Comparison of ENCODE assay signal across 20 cellular contexts in the genomic region with DNA sequence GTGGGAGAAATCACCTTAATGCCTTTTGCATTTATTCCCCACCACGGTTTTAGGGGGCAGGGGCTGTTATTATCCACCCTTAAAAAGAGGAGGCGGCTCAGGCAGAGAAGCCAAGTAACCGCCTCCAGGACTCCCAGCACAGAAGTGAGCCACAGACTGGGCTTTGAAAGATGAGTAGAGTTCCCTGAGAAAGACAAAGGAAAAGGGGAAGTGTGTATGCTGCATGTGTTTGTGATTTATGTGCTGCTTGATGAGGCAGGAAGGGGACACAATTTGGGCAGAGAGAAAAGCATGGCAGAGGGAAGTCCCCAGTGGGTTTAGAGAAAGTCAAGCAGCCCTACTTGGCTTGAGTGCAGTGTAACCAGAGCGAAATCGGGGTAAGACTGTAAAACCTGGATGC.
DNase-seq lines count a peak whose midpoint lies in the region; ATAC-seq and TF ChIP-seq lines count a peak whose summit lies in the region.
"Had no signal": no experiment of that assay in that cellular context is flagged by ENCODE, and none has a peak within 500 bp of the region (broad histone marks: within the 10 kb centered on the region; RNA-seq: fewer than 3 reads in every experiment).

No MANE protein-coding gene starts in this region.

- H3K36me3 Mint-ChIP-seq in T-helper 17 cell (ENCODE audit: low read depth): peaks cover 12% of the 10 kb centered on the region

- H3K4me3 ChIP-seq in lower leg skin (ENCODE audit: low read depth, poor library complexity, severe bottlenecking): no peak overlapping the region
- H3K4me3 ChIP-seq: lower lobe of right lung, SJSA1, skin epidermis had no signal

- H3K27ac Mint-ChIP-seq in T-helper 17 cell: peak overlapping the region; percentile 77
- H3K27ac Mint-ChIP-seq: activated T-helper 2 cell treated with anti-CD3 and anti-CD28 coated beads, Interferon-gamma antibody, Interleukin-2, Interleukin-4, amounts not matched to agents 10 μg/mL and 5 μg/mL and 100 μg/mL, durations not matched to agents 14 hours and 24 hours and 36 hours; HFFc6 had no signal

- ATAC-seq in T-helper 17 cell (no peak), GM21786 (IDR thresholded peaks at IDR 0.05; ENCODE audit: unreplicated experiment) (no peak), GM19023 (IDR thresholded peaks at IDR 0.05; ENCODE audit: unreplicated experiment) (no peak), GM19397 (IDR thresholded peaks at IDR 0.05; ENCODE audit: unreplicated experiment) (no peak)
- ATAC-seq: lower lobe of right lung, PC-3 had no signal

- no peak for TF ChIP-seq POLR2A in lower leg skin (IDR thresholded peaks at IDR 0.05)

- WGBS in lower leg skin, 2 donors: 56 to 60% methylated on average over 5 of the region's 5 CpGs

- intact Hi-C loops in lower leg skin (cut with DNase I; ENCODE audit: low total_unique reads): no loop called here

- no peaks in the 10 kb centered on the region for H3K27me3 Mint-ChIP-seq in T-helper 17 cell

- no peaks in the 10 kb centered on the region for H3K9me3 ChIP-seq in T-helper 17 cell (ENCODE audit: control insufficient read depth, low read length, poor library complexity, severe bottlenecking)
- H3K9me3 ChIP-seq: lower lobe of right lung, SJSA1 had no signal

- no peak overlapping the region for H3K4me3 Mint-ChIP-seq in T-helper 17 cell
- H3K4me3 Mint-ChIP-seq: HFFc6 had no signal

- H3K4me1 Mint-ChIP-seq in T-helper 17 cell: peaks cover 16% of the 10 kb centered on the region

- DNase-seq in EH (ENCODE audit: low read depth) (peak; percentile 14), Kasumi-1 (lab: John Stamatoyannopoulos, UW) (peak; percentile 85 to 86), T-helper 17 cell (no peak), left kidney (ENCODE audit: low read depth, low spot score) (peak; percentile 86), lower leg skin (ENCODE audit: low spot score in 2 of 2) (no peak)
- DNase-seq: activated CD4-positive, alpha-beta T cell treated with anti-CD3 and anti-CD28 coated beads for 1 hour; erythroblast; HFFc6; lower lobe of right lung; NCI-H1930; NCI-H510A; PC-3; stimulated activated CD4-positive, alpha-beta T cell treated with anti-CD3 and anti-CD28 coated beads, Interleukin-2, amount 100 ng/mL, for 48 hours; T-helper 9 cell had no signal

- no peak for TF ChIP-seq CTCF in lower leg skin (IDR thresholded peaks at IDR 0.05)

Comparison
In these comparisons a context has a peak if more than half of its experiments do, and no peak if none do; other contexts are left out.
1. DNase-seq: peak in EH (single experiment), Kasumi-1 (2 of 2) and left kidney (single experiment); none in T-helper 17 cell (0 of 3) and lower leg skin (0 of 2).